15 cellular contexts compared by ENCODE assay signal in genomic region chr1:12542138-12542465, GRCh38.
DNase-seq lines count a peak whose midpoint lies in the region; ATAC-seq and TF ChIP-seq lines count a peak whose summit lies in the region.
"Had no signal": no experiment of that assay in that cellular context is flagged by ENCODE, and none has a peak within 500 bp of the region (broad histone marks: within the 10 kb centered on the region; RNA-seq: fewer than 3 reads in every experiment).

No MANE protein-coding gene starts in this region.

- H3K4me1 ChIP-seq in Panc1 (ENCODE audit: control insufficient read depth, insufficient read depth, low read length) (peaks cover 47% of the 10 kb centered on the region), ectodermal cell (ENCODE audit: control insufficient read depth, insufficient read depth, low read length) (peaks cover 32% of the 10 kb centered on the region), osteoblast (ENCODE audit: insufficient read depth, low read length) (peaks cover 24% of the 10 kb centered on the region), transverse colon (peaks cover 9 to 28% (median 12%) of the 10 kb centered on the region in 4 donors), A673 (ENCODE audit: insufficient read depth, low read length, poor library complexity, severe bottlenecking) (no peaks in the 10 kb centered on the region)

- H3K27ac ChIP-seq in Panc1 (ENCODE audit: low read length) (peak overlapping the region; percentile 89), ectodermal cell (ENCODE audit: insufficient read depth, low read depth, low read length, poor library complexity, severe bottlenecking) (peak overlapping the region; percentile 22), osteoblast (ENCODE audit: low read depth, low read length) (peak overlapping the region; percentile 79), transverse colon (peak overlapping the region; percentile 72 to 88 (median 74)), A673 (ENCODE audit: low read depth, low read length, poor library complexity, severe bottlenecking) (no peak overlapping the region)

- ATAC-seq in Panc1 (no peak), GM21737 (IDR thresholded peaks at IDR 0.05; ENCODE audit: unreplicated experiment) (no peak)

- H3K9me3 Mint-ChIP-seq in activated CD4-positive, alpha-beta memory T cell treated with anti-CD3 and anti-CD28 coated beads for 36 hours = peaks cover 1% of the 10 kb centered on the region

- CTCF ChIA-PET in Panc1 (lab: Charles Lee) (no interaction called here), A673 (lab: Charles Lee) (no interaction called here)
- CTCF ChIA-PET in activated CD4-positive, alpha-beta memory T cell treated with anti-CD3 and anti-CD28 coated beads for 36 hours (lab: Charles Lee) = no interaction called here

- H3K9me3 ChIP-seq in Panc1 (ENCODE audit: control insufficient read depth, insufficient read depth, low read depth, low read length) = no peaks in the 10 kb centered on the region
- H3K9me3 ChIP-seq in ectodermal cell (ENCODE audit: control insufficient read depth, low read length) = no peaks in the 10 kb centered on the region
- H3K9me3 ChIP-seq in osteoblast (ENCODE audit: low read depth, low read length) = no peaks in the 10 kb centered on the region
- H3K9me3 ChIP-seq in transverse colon = no peaks in the 10 kb centered on the region
- H3K9me3 ChIP-seq in A673 (ENCODE audit: low read depth, low read length, poor library complexity, severe bottlenecking) = no peaks in the 10 kb centered on the region
- H3K9me3 ChIP-seq: SJCRH30 had no signal

- no peaks in the 10 kb centered on the region for H3K27me3 ChIP-seq in Panc1 (ENCODE audit: control insufficient read depth, insufficient read depth, low read length)
- no peaks in the 10 kb centered on the region for H3K27me3 ChIP-seq in ectodermal cell (ENCODE audit: control insufficient read depth, insufficient read depth, low read length, poor library complexity, severe bottlenecking)
- H3K27me3 ChIP-seq in osteoblast (ENCODE audit: insufficient read depth, low read length) = no peaks in the 10 kb centered on the region
- H3K27me3 ChIP-seq in transverse colon = no peaks in the 10 kb centered on the region
- H3K27me3 ChIP-seq in A673 (replicated peaks; ENCODE audit: insufficient read depth, low read depth, low read length, poor library complexity) = no peaks in the 10 kb centered on the region
- H3K27me3 ChIP-seq: SJCRH30 had no signal

- H3K36me3 ChIP-seq in Panc1 (ENCODE audit: control insufficient read depth, insufficient read depth, low read length) (no peaks in the 10 kb centered on the region), ectodermal cell (ENCODE audit: control insufficient read depth, insufficient read depth, low read length) (no peaks in the 10 kb centered on the region), osteoblast (ENCODE audit: insufficient read depth, low read length) (no peaks in the 10 kb centered on the region), transverse colon (no peaks in the 10 kb centered on the region), A673 (ENCODE audit: insufficient read depth, low read length, poor library complexity, severe bottlenecking) (no peaks in the 10 kb centered on the region)
- H3K36me3 ChIP-seq: SJCRH30 had no signal

- BruUV-seq in Panc1 (replicated peaks; lab: Mats Ljungman, UMichigan) (no TSS peak), A673 (replicated peaks; lab: Mats Ljungman, UMichigan) (no TSS peak)

- H4K20me1 ChIP-seq in osteoblast (ENCODE audit: insufficient read depth, low read length) = no peaks in the 10 kb centered on the region

- H3K4me2 ChIP-seq in osteoblast (ENCODE audit: insufficient read depth, low read length) = no peak overlapping the region

- H3K27ac Mint-ChIP-seq in activated CD4-positive, alpha-beta memory T cell treated with anti-CD3 and anti-CD28 coated beads for 36 hours = no peak overlapping the region
- H3K27ac Mint-ChIP-seq: activated CD4-positive, alpha-beta T cell treated with anti-CD3 and anti-CD28 coated beads, Interleukin-2, amount 10 ng/mL, durations not matched to agents 7 days and 5 days had no signal

- no peak overlapping the region for H3K4me3 Mint-ChIP-seq in activated CD4-positive, alpha-beta memory T cell treated with anti-CD3 and anti-CD28 coated beads for 36 hours
- H3K4me3 Mint-ChIP-seq: activated CD4-positive, alpha-beta T cell treated with anti-CD3 and anti-CD28 coated beads, Interleukin-2, amount 10 ng/mL, durations not matched to agents 7 days and 5 days had no signal

- peaks cover 10% of the 10 kb centered on the region for H3K27me3 Mint-ChIP-seq in activated CD4-positive, alpha-beta memory T cell treated with anti-CD3 and anti-CD28 coated beads for 36 hours

- POLR2A ChIA-PET in Panc1 (lab: Charles Lee) (no interaction called here), A673 (lab: Charles Lee; ENCODE audit: low non-redundant PET) (interaction anchor here (0.9 kb wide), 1 partner anchor 71 kb away, joined by 4 read pairs; no protein-coding TSS in a partner anchor)
- POLR2A ChIA-PET in activated CD4-positive, alpha-beta memory T cell treated with anti-CD3 and anti-CD28 coated beads for 36 hours (lab: Charles Lee) = no interaction called here

- no peak for TF ChIP-seq EP300 in transverse colon (IDR thresholded peaks at IDR 0.05; ENCODE audit: low read depth)

- DNase-seq in Panc1 (ENCODE audit: low read depth, low spot score) = no peak
- peak; percentile 32 for DNase-seq in osteoblast (ENCODE audit: insufficient read length, low spot score, missing footprints)
- no peak for DNase-seq in transverse colon
- DNase-seq in A673 (ENCODE audit: low spot score) = no peak
- DNase-seq in activated CD4-positive, alpha-beta memory T cell treated with anti-CD3 and anti-CD28 coated beads for 36 hours = no peak
- DNase-seq: activated CD4-positive, alpha-beta T cell treated with anti-CD3 and anti-CD28 coated beads, Interleukin-2, amount 10 ng/mL, durations not matched to agents 7 days and 5 days; C1 segment of cervical spinal cord; central memory CD4-positive, alpha-beta T cell; DMS53; Kasumi-1; NCI-H1417; small intestine had no signal

- H3K79me2 ChIP-seq in osteoblast (ENCODE audit: insufficient read depth, low read length) = no peaks in the 10 kb centered on the region

- peaks cover 7% of the 10 kb centered on the region for H3K36me3 Mint-ChIP-seq in activated CD4-positive, alpha-beta memory T cell treated with anti-CD3 and anti-CD28 coated beads for 36 hours

- TF ChIP-seq POLR2A in transverse colon (IDR thresholded peaks at IDR 0.05) = no peak

- H3K4me3 ChIP-seq in Panc1 (ENCODE audit: low read depth in 2 of 2, low read length in 2 of 2) = no peak overlapping the region
- H3K4me3 ChIP-seq in ectodermal cell (ENCODE audit: insufficient read depth, low read depth, low read length) = no peak overlapping the region
- H3K4me3 ChIP-seq in osteoblast (ENCODE audit: insufficient read depth, low read length) = no peak overlapping the region
- no peak overlapping the region for H3K4me3 ChIP-seq in transverse colon
- no peak overlapping the region for H3K4me3 ChIP-seq in A673 (ENCODE audit: low read depth, low read length, poor library complexity, severe bottlenecking)
- H3K4me3 ChIP-seq: SJCRH30 had no signal

- intact Hi-C loops in Panc1 (cut with micrococcal nuclease; ENCODE audit: unreplicated experiment) = no loop called here
- intact Hi-C loops in transverse colon (cut with DNase I; ENCODE audit: low total_unique reads) = no loop called here
- intact Hi-C loops in A673 (cut with micrococcal nuclease; ENCODE audit: unreplicated experiment) = no loop called here
- intact Hi-C loops in activated CD4-positive, alpha-beta memory T cell treated with anti-CD3 and anti-CD28 coated beads for 36 hours (cut with micrococcal nuclease) = no loop called here

- H2AFZ ChIP-seq in osteoblast (ENCODE audit: low read length) = no peak overlapping the region

- in situ Hi-C loops in Panc1 (cut with HindIII; ENCODE audit: low pct_unique_long_range_greater_than_20kb, low sequenced_read_pairs) (no loop called here), transverse colon (cut with MboI; ENCODE audit: low pct_ligation_motif_present in 1 of 4, low pct_unique_long_range_greater_than_20kb in 1 of 4, low sequenced_read_pairs in 3 of 4) (no loop called here)

- 91% methylated on average over 9 of the region's 9 CpGs for WGBS in ectodermal cell, 2 experiments
- WGBS in transverse colon (ENCODE audit: low coverage in 1 of 2), 2 donors = 93% methylated on average over 9 of the region's 9 CpGs; no CpG with 5 or more reads in 1 of the 2 donors

- TF ChIP-seq CTCF in Panc1 (IDR thresholded peaks at IDR 0.05) (no peak), osteoblast (IDR thresholded peaks at IDR 0.05; ENCODE audit: extremely low read depth, low read depth, low read length) (no peak), transverse colon (IDR thresholded peaks at IDR 0.05) (no peak), A673 (conservative IDR thresholded peaks at IDR 0.05; ENCODE audit: low read depth, low read length) (no peak)

- H3K4me1 Mint-ChIP-seq in activated CD4-positive, alpha-beta memory T cell treated with anti-CD3 and anti-CD28 coated beads for 36 hours (ENCODE audit: low read depth) = peaks cover 3% of the 10 kb centered on the region
